In the genomic region with DNA sequence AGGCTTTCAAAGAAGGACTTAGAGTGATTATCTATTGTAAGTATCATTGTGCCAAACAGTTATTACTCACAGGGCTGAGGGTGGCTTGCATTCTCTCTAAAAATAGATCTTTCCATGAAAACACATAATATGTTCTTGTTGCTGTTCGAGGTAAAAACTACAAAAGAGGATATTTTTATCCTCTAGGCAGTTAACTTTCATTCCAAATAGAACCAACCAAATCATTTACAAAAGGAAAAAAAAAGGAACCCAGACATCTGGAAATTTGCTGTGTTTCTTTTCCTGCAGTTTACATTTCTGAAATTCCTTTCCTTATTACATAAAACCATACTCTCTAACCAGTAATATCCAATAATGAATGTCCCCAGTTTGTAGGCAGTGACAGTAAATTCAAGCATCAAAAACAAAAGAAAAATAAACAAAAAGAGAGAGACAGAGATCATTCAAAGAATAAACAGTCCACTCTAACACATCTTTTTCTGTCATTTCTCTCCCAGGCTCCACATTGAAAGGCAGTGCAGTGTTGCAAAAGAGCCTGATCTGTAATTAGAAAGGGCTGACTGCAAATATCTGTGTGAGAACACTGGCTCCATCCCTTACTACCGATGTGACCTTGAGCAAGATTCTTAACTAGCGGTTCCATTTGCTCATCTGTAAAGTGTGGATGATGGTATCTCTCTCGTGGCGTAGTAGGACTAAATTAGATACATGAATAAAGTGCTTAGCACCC, we compare ENCODE assay signal across 8 cellular contexts. TPM values are rescaled to one million over a fixed set of nuclear protein-coding genes. Genes with fewer than 3 reads are reported as not detected.
DNase-seq lines count a peak whose midpoint lies in the region; ATAC-seq and FAIRE-seq lines count a peak whose summit lies in the region.

No MANE protein-coding gene starts in this region.

- DNase-seq in renal cortical epithelial cell (ENCODE audit: low read depth) = peak; percentile 51
- DNase-seq in stimulated activated CD8-positive, alpha-beta memory T cell treated with anti-CD3 and anti-CD28 coated beads, Interleukin-4, amount 100 ng/mL, for 48 hours = no peak
- no peak for DNase-seq in activated effector memory CD4-positive, alpha-beta T cell treated with Interleukin-2 at 50 U/mL for 16 hours
- no peak for DNase-seq in NCI-H524 (lab: John Stamatoyannopoulos, UW)
- DNase-seq in activated T-cell treated with anti-CD3 and anti-CD28 coated beads, Interleukin-2, amount 50 U/mL, for 48 hours = no peak

- peak; percentile 92 for FAIRE-seq in endometrium (lab: Jason Lieb, UNC)

- ATAC-seq in GM19438 (IDR thresholded peaks at IDR 0.05; ENCODE audit: low read depth, unreplicated experiment) (peak; percentile 9), HG03442 (IDR thresholded peaks at IDR 0.05; ENCODE audit: unreplicated experiment) (peak; percentile 28)

RNA-seq across cellular contexts. Expression of a gene that starts 27.1 kb away (rescaled TPM):
- 12.7 and 54.5 TPM in 2 replicates for total RNA-seq in renal cortical epithelial cell
